ENCODE assay signal across 8 cellular contexts in the genomic region with DNA sequence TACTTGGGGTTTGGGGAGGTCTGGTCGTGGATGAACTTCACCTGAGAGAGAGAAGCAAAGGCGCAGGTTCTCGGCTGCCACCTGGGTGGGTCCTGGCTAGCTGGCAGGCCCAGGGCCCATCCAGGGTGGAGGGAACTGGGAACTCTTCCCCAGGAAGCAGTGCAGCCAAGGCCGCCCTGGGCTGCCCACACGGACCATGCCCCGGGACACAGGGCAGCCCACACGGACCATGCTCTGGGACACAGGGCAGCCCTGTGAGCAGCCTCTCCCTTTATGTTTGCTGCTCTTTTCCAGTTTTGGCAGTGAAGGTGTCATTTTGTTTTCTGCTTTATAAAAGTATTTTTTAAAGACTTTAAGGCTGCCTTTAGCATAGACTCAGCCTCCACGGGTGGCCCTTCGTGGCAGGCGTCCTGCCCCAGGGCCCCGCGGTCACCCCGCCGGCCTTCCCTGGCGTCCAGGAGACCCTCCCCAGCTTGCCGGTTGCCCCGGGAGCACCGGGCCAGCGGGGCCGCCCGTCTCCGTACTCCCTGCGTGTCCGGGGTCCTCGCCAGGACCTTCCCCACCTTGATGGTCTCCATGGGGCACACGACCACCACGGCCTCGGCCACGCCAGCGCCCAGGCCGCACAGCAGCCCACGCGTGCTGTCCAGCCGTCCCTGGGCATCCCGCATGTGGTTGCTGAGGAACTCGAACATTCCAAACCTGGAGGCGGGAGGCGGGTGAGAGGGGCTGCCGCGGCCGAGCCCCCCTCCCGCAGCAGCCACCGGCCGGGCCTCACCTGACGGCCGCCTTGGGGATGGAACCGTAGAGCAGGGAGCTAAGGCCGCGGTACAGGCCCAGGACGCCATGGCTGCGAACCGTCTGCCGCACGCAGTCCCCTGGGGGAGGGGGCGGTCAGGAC. TPM values are rescaled to one million over a fixed set of nuclear protein-coding genes. Genes with fewer than 3 reads are reported as not detected.
A peak's percentile ranks its signal among the peaks of the same experiment; 100 is the strongest.
DNase-seq lines count a peak whose midpoint lies in the region; ATAC-seq lines count a peak whose summit lies in the region.

No MANE protein-coding gene starts in this region.

- H3K4me3 Mint-ChIP-seq in dendritic cell treated with granulocyte-macrophage colony-stimulating factor and Interleukin-4, amounts not matched to agents 40 ng/mL and 50 ng/mL, for 4 days, result peak overlapping the region; percentile 82
- peak overlapping the region; percentile 63 for H3K4me3 Mint-ChIP-seq in natural killer cell treated with Interleukin-12 subunit alpha and Interleukin-12 subunit beta and Interleukin-15 and Interleukin-18, amount 100 ng/mL, for 72 hours

- H3K27me3 Mint-ChIP-seq in dendritic cell treated with granulocyte-macrophage colony-stimulating factor and Interleukin-4, amounts not matched to agents 40 ng/mL and 50 ng/mL, for 4 days, result no peaks in the 10 kb centered on the region
- H3K27me3 Mint-ChIP-seq in natural killer cell treated with Interleukin-12 subunit alpha and Interleukin-12 subunit beta and Interleukin-15 and Interleukin-18, amount 100 ng/mL, for 72 hours, result peaks cover 0 to 3% of the 10 kb centered on the region in 2 donors

- peaks cover 60% of the 10 kb centered on the region for H3K4me1 Mint-ChIP-seq in dendritic cell treated with granulocyte-macrophage colony-stimulating factor and Interleukin-4, amounts not matched to agents 40 ng/mL and 50 ng/mL, for 4 days (ENCODE audit: low read depth)
- peaks cover 6 to 26% of the 10 kb centered on the region in 2 donors for H3K4me1 Mint-ChIP-seq in natural killer cell treated with Interleukin-12 subunit alpha and Interleukin-12 subunit beta and Interleukin-15 and Interleukin-18, amount 100 ng/mL, for 72 hours (ENCODE audit: low read depth in 2 of 2)

- DNase-seq in natural killer cell treated with Interleukin-12 subunit alpha and Interleukin-12 subunit beta and Interleukin-15 and Interleukin-18, amount 100 ng/mL, for 72 hours (ENCODE audit: low spot score), result no peak
- DNase-seq in KBM-7 (no peak), ACHN (no peak), HUDEP-2 (lab: John Stamatoyannopoulos, UW; ENCODE audit: unreplicated experiment in 76 of 76) (no peak)

- H4K20me1 ChIP-seq in BLaER1, result peaks cover 66% of the 10 kb centered on the region

- intact Hi-C loops in dendritic cell treated with granulocyte-macrophage colony-stimulating factor and Interleukin-4, amounts not matched to agents 40 ng/mL and 50 ng/mL, for 4 days (cut with micrococcal nuclease), result loop anchor here (2.0 kb wide), 4 partner anchors 33 to 301 kb away; a partner anchor contains a TSS

- H3K4me2 ChIP-seq in BLaER1, result peak overlapping the region; percentile 99

- H3K27ac ChIP-seq in BLaER1, result peak overlapping the region; percentile 97
- peak overlapping the region; percentile 76 for H3K27ac ChIP-seq in KOPT-K1 (ENCODE audit: low read depth, low read length, poor library complexity, severe bottlenecking)

- H3K9me3 ChIP-seq in BLaER1 (no peaks in the 10 kb centered on the region), KOPT-K1 (ENCODE audit: insufficient read depth, low read length, poor library complexity, severe bottlenecking) (no peaks in the 10 kb centered on the region)

- in situ Hi-C loops in KBM-7 (cut with MboI; ENCODE audit: low pct_unique_long_range_greater_than_20kb, low sequenced_read_pairs), result loop anchor here (25.0 kb wide), 1 partner anchor 90 kb away; no protein-coding TSS in a partner anchor
- in situ Hi-C loops in ACHN (cut with HindIII; ENCODE audit: low pct_ligation_motif_present, low pct_unique_long_range_greater_than_20kb, low sequenced_read_pairs), result no loop called here

- H3K9ac ChIP-seq in BLaER1, result peak overlapping the region; percentile 98

- H3K36me3 ChIP-seq in BLaER1 (peaks cover 16% of the 10 kb centered on the region), KOPT-K1 (ENCODE audit: insufficient read depth, low read length) (peaks cover 30% of the 10 kb centered on the region; the same call in 1 of the 2 replicates)

- ATAC-seq in natural killer cell treated with Interleukin-12 subunit alpha and Interleukin-12 subunit beta and Interleukin-15 and Interleukin-18, amount 100 ng/mL, for 72 hours, result no peak
- ATAC-seq in GM19455 (IDR thresholded peaks at IDR 0.05; ENCODE audit: unreplicated experiment), result no peak

- no peaks in the 10 kb centered on the region for H3K9me3 Mint-ChIP-seq in dendritic cell treated with granulocyte-macrophage colony-stimulating factor and Interleukin-4, amounts not matched to agents 40 ng/mL and 50 ng/mL, for 4 days
- H3K9me3 Mint-ChIP-seq in natural killer cell treated with Interleukin-12 subunit alpha and Interleukin-12 subunit beta and Interleukin-15 and Interleukin-18, amount 100 ng/mL, for 72 hours, result no peaks in the 10 kb centered on the region

- peak overlapping the region; percentile 21 for H3K27ac Mint-ChIP-seq in dendritic cell treated with granulocyte-macrophage colony-stimulating factor and Interleukin-4, amounts not matched to agents 40 ng/mL and 50 ng/mL, for 4 days
- no peak overlapping the region for H3K27ac Mint-ChIP-seq in natural killer cell treated with Interleukin-12 subunit alpha and Interleukin-12 subunit beta and Interleukin-15 and Interleukin-18, amount 100 ng/mL, for 72 hours

- peaks cover 22% of the 10 kb centered on the region for H3K36me3 Mint-ChIP-seq in dendritic cell treated with granulocyte-macrophage colony-stimulating factor and Interleukin-4, amounts not matched to agents 40 ng/mL and 50 ng/mL, for 4 days (ENCODE audit: low read depth)
- no peaks in the 10 kb centered on the region for H3K36me3 Mint-ChIP-seq in natural killer cell treated with Interleukin-12 subunit alpha and Interleukin-12 subunit beta and Interleukin-15 and Interleukin-18, amount 100 ng/mL, for 72 hours

- H3K4me1 ChIP-seq in BLaER1, result peaks cover 74% of the 10 kb centered on the region

- H3K4me3 ChIP-seq in BLaER1, result peak overlapping the region; percentile 97

- no peaks in the 10 kb centered on the region for H3K27me3 ChIP-seq in BLaER1

RNA-seq across cellular contexts. Expression of a gene that starts 1.1 kb away (rescaled TPM):
- total RNA-seq in natural killer cell treated with Interleukin-12 subunit alpha and Interleukin-12 subunit beta and Interleukin-15 and Interleukin-18, amount 100 ng/mL, for 72 hours, result 10 to 100 TPM; 44.5 to 44.7 TPM

RNA-seq across cellular contexts. Expression of a gene that starts 27.3 kb away (rescaled TPM):
- total RNA-seq in natural killer cell treated with Interleukin-12 subunit alpha and Interleukin-12 subunit beta and Interleukin-15 and Interleukin-18, amount 100 ng/mL, for 72 hours, result not detected

RNA-seq across cellular contexts. Expression of a gene that starts 33.0 kb away (rescaled TPM):
- total RNA-seq in natural killer cell treated with Interleukin-12 subunit alpha and Interleukin-12 subunit beta and Interleukin-15 and Interleukin-18, amount 100 ng/mL, for 72 hours, result 10 to 100 TPM; 30.0 to 38.6 TPM

RNA-seq across cellular contexts. Expression of a gene that starts 46.3 kb away (rescaled TPM):
- under 1 TPM in 1 of 2 donors, not detected in 1; 0.39 TPM for total RNA-seq in natural killer cell treated with Interleukin-12 subunit alpha and Interleukin-12 subunit beta and Interleukin-15 and Interleukin-18, amount 100 ng/mL, for 72 hours

RNA-seq across cellular contexts. Expression of a gene that starts 55.2 kb away (rescaled TPM):
- total RNA-seq in natural killer cell treated with Interleukin-12 subunit alpha and Interleukin-12 subunit beta and Interleukin-15 and Interleukin-18, amount 100 ng/mL, for 72 hours, result 10 to 100 TPM; 29.6 to 34.6 TPM
